Comparison of ENCODE assay signal across 13 cellular contexts in the genomic region with DNA sequence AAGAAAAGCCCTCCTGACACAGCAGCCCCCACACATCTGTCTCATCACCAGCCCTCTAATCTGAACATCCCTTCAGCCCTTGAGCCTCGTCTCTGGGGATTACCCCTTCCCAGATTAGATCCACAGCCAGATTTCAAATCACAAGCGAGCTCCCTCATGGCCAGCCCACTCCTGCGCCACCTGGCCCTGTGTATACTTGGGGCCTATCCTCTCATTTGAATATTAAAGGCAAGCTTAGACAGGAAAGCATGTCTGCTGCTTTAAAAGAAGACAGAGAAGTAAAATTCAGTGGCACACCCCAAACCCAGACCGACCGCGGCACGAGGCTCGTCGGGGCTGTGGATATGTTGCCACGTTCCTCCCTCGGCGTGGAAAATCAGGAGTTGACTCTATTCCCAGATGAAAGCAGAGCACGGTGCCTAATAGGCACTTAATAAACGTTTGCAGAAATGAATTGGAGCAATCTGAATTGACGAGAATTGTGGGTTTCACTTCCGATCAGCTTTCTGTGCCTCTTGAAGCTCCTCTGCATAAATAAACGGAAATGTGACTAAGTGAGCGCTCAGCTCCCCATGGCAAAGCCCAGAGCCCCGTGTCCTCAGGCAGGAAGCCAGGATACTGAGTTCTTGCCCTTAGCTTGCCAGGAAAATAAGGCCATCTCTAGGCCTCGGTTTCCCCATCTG.
DNase-seq lines count a peak whose midpoint lies in the region; ATAC-seq and TF ChIP-seq lines count a peak whose summit lies in the region.
"Had no signal": no experiment of that assay in that cellular context is flagged by ENCODE, and none has a peak within 500 bp of the region (broad histone marks: within the 10 kb centered on the region; RNA-seq: fewer than 3 reads in every experiment).

No MANE protein-coding gene starts in this region.

- H3K36me3 Mint-ChIP-seq in T-helper 17 cell (ENCODE audit: low read depth) (peaks cover 9% of the 10 kb centered on the region), endothelial cell (ENCODE audit: low read depth, unreplicated experiment) (peaks cover 20% of the 10 kb centered on the region)

- peaks cover 26% of the 10 kb centered on the region for H3F3A ChIP-seq in DOHH2 (ENCODE audit: control insufficient read depth, insufficient read depth)

- H3K4me2 ChIP-seq in DOHH2 (ENCODE audit: low read length): peak overlapping the region; percentile 76

- H3K9me3 Mint-ChIP-seq in endothelial cell (ENCODE audit: unreplicated experiment): no peaks in the 10 kb centered on the region

- DNase-seq in T-helper 17 cell (no peak), mucosa of descending colon (no peak), SIG-M5 (lab: John Stamatoyannopoulos, UW) (no peak), AG20443 (ENCODE audit: low spot score) (no peak), endothelial cell (ENCODE audit: low spot score) (no peak)
- DNase-seq: activated CD8-positive, alpha-beta memory T cell treated with anti-CD3 and anti-CD28 coated beads, Interleukin-2, amount 50 U/mL, for 48 hours; COR-L47; GM23248; NCI-H1417 treated with DMSO at 0.1 percent for 48 hours had no signal

- H3K27ac ChIP-seq in DOHH2 (ENCODE audit: low read depth, low read length): peak overlapping the region; percentile 96
- 0 out of 2 replicates have a peak overlapping the region, but pooled peaks have one; percentile 8 for H3K27ac ChIP-seq in HUES6 (ENCODE audit: low read depth, low read length)
- H3K27ac ChIP-seq: coronary artery, GM23248 had no signal

- no peak overlapping the region for H3K9ac ChIP-seq in HUES6 (ENCODE audit: low read length)
- H3K9ac ChIP-seq: GM23248 had no signal

- H3K4me1 ChIP-seq in DOHH2 (ENCODE audit: control insufficient read depth, low read length): peaks cover 55% of the 10 kb centered on the region
- H3K4me1 ChIP-seq in HUES6 (ENCODE audit: control insufficient read depth, insufficient read depth, low read length): peaks cover 12% of the 10 kb centered on the region
- H3K4me1 ChIP-seq in mucosa of descending colon (ENCODE audit: low read depth): no peaks in the 10 kb centered on the region

- H3K9me2 ChIP-seq in DOHH2 (replicated peaks; ENCODE audit: control insufficient read depth, low read length): no peaks in the 10 kb centered on the region

- no peaks in the 10 kb centered on the region for H3K9me3 ChIP-seq in DOHH2 (ENCODE audit: control insufficient read depth, insufficient read depth, low read length)
- H3K9me3 ChIP-seq in HUES6 (ENCODE audit: control insufficient read depth, insufficient read depth, low read depth, low read length): no peaks in the 10 kb centered on the region
- H3K9me3 ChIP-seq in T-helper 17 cell (ENCODE audit: control insufficient read depth, low read length, poor library complexity, severe bottlenecking): no peaks in the 10 kb centered on the region
- H3K9me3 ChIP-seq in mucosa of descending colon: no peaks in the 10 kb centered on the region

- no peak for TF ChIP-seq CTCF in DOHH2 (IDR thresholded peaks at IDR 0.05; ENCODE audit: low read depth, low read length, poor library complexity, severe bottlenecking)
- no peak for TF ChIP-seq CTCF in mucosa of descending colon (IDR thresholded peaks at IDR 0.05)
- TF ChIP-seq CTCF in endothelial cell (IDR thresholded peaks at IDR 0.05; ENCODE audit: unreplicated experiment): no peak

- H3K4me3 ChIP-seq in DOHH2 (ENCODE audit: low read length) (peak overlapping the region; percentile 66), HUES6 (ENCODE audit: low read depth, low read length) (no peak overlapping the region), mucosa of descending colon (no peak overlapping the region)
- H3K4me3 ChIP-seq: coronary artery, GM23248 had no signal

- no peaks in the 10 kb centered on the region for H4K20me1 ChIP-seq in DOHH2 (ENCODE audit: control insufficient read depth, insufficient read depth, low read depth, low read length)

- ATAC-seq in T-helper 17 cell (peak; percentile 28), mucosa of descending colon (peak; percentile 33), HG03108 (IDR thresholded peaks at IDR 0.05; ENCODE audit: unreplicated experiment) (no peak)

- H3K27me3 Mint-ChIP-seq in T-helper 17 cell: no peaks in the 10 kb centered on the region
- H3K27me3 Mint-ChIP-seq in endothelial cell (ENCODE audit: unreplicated experiment): peaks cover 5% of the 10 kb centered on the region

- H3K36me3 ChIP-seq in DOHH2 (ENCODE audit: control insufficient read depth, low read length) (peaks cover 36% of the 10 kb centered on the region), HUES6 (ENCODE audit: control insufficient read depth, insufficient read depth, low read length) (0 out of 2 replicates have a peak, but pooled peaks cover 9% of the 10 kb centered on the region), mucosa of descending colon (ENCODE audit: low read depth) (no peaks in the 10 kb centered on the region)

- H3K4me3 Mint-ChIP-seq in T-helper 17 cell (peak overlapping the region; percentile 59), endothelial cell (ENCODE audit: unreplicated experiment) (no peak overlapping the region)

- H3K27ac Mint-ChIP-seq in T-helper 17 cell: peak overlapping the region; percentile 82
- no peak overlapping the region for H3K27ac Mint-ChIP-seq in endothelial cell (ENCODE audit: unreplicated experiment)

- H3K4me1 Mint-ChIP-seq in T-helper 17 cell (peaks cover 13% of the 10 kb centered on the region), endothelial cell (ENCODE audit: unreplicated experiment) (peaks cover 21% of the 10 kb centered on the region)

- intact Hi-C loops in mucosa of descending colon (cut with DNase I, micrococcal nuclease): no loop called here

- H3K27me3 ChIP-seq in DOHH2 (ENCODE audit: control insufficient read depth, low read length) (no peaks in the 10 kb centered on the region), HUES6 (ENCODE audit: control insufficient read depth, insufficient read depth, low read length) (no peaks in the 10 kb centered on the region)

- H3K79me2 ChIP-seq in DOHH2 (ENCODE audit: control insufficient read depth, low read length): no peaks in the 10 kb centered on the region
